ENCODE assay signal across 1 cellular context in genomic region chr6:37784585-37784967, GRCh38.
TF ChIP-seq lines count a peak whose summit lies in the region.

No MANE protein-coding gene starts in this region.

TF ChIP-seq in GM23338, 12 proteins besides CTCF, POLR2A, EP300 and RAD21 (continued from another document):
- TF ChIP-seq ETS1 (IDR thresholded peaks at IDR 0.05) = no peak
- TF ChIP-seq REST (IDR thresholded peaks at IDR 0.05; ENCODE audit: unreplicated experiment) = no peak
- TF ChIP-seq EZH2 (IDR thresholded peaks at IDR 0.05; ENCODE audit: low read depth, unreplicated experiment) = no peak
- TF ChIP-seq NANOG (IDR thresholded peaks at IDR 0.05; ENCODE audit: borderline replicate concordance) = no peak
- no peak for TF ChIP-seq POLR2AphosphoS5 (IDR thresholded peaks at IDR 0.05; ENCODE audit: low read depth)
- no peak for TF ChIP-seq CREB1 (CRISPR knock-in tag; IDR thresholded peaks at IDR 0.05; ENCODE audit: low read depth)
- no peak for TF ChIP-seq ZNF114 (CRISPR knock-in tag; IDR thresholded peaks at IDR 0.05)
- no peak for TF ChIP-seq STAT1 (IDR thresholded peaks at IDR 0.05; ENCODE audit: unreplicated experiment)
